17 cellular contexts compared by ENCODE assay signal in the genomic region with DNA sequence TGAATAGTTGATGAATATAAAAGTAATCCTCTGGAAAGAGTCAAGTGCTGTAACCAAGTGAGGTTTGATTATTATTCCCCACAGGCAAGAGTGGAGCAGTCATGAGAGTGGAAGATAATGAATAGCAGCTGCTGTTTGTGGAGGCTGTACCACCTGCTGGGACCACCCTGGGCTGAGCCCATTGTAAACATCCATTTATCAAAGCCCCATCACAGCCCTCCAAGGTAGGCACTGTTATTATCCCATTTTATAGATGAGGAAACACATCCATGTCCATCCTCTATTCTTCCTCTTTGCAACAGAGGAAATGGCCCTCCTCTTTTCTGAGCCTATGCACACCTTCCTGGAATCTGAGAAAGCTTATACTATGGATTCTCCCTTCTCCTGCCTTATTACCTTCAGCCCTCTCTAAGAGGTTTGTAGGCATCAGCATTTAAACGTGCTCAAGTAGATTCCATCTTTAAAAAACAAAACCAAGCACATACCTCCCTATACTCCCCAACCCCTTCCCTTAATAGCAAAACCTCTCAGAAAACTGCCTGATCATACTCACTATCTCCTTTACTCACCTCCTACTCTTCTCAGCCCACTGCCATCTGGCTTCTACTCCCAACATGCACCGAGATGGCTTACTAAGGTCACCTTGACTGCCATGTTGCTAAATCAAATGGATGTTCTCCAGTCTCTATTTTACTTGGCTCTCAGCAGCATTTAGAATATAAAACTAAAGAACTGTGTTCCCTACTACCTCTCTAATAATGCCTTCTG.
"Had no signal": no experiment of that assay in that cellular context is flagged by ENCODE, and none has a peak within 500 bp of the region (broad histone marks: within the 10 kb centered on the region; RNA-seq: fewer than 3 reads in every experiment).

No MANE protein-coding gene starts in this region.

- H3K9me3 ChIP-seq: neutrophil, thyroid gland had no signal

- H3K36me3 ChIP-seq: left ventricle myocardium inferior, neutrophil, thyroid gland had no signal

- DNase-seq: activated CD4-positive, alpha-beta memory T cell treated with anti-CD3 and anti-CD28 coated beads for 36 hours; activated CD4-positive, alpha-beta T cell treated with anti-CD3 and anti-CD28 coated beads for 36 hours; activated effector memory CD4-positive, alpha-beta T cell treated with Interleukin-2 at 50 U/mL for 16 hours; activated naive CD4-positive, alpha-beta T cell treated with anti-CD3 and anti-CD28 coated beads, Interleukin-2, amount 50 U/mL, for 16 hours; activated T-cell treated with anti-CD3 and anti-CD28 coated beads, Interleukin-2, amount 50 U/mL, for 24 hours; dermis blood vessel endothelial cell; effector memory CD8-positive, alpha-beta T cell; foreskin melanocyte; left ventricle myocardium inferior; mesenchymal stem cell; naive thymus-derived CD8-positive, alpha-beta T cell; posterior cingulate gyrus; retina; stimulated activated CD4-positive, alpha-beta T cell treated with anti-CD3 and anti-CD28 coated beads, Interleukin-12 subunit alpha, Interleukin-12 subunit beta, amount 100 ng/mL, for 4 hours; thyroid gland had no signal

- H3K4me3 ChIP-seq: left ventricle myocardium inferior, thyroid gland had no signal

- H3K4me1 ChIP-seq: left ventricle myocardium inferior, thyroid gland had no signal

- ATAC-seq: activated CD4-positive, alpha-beta T cell treated with anti-CD3 and anti-CD28 coated beads for 36 hours; effector memory CD8-positive, alpha-beta T cell; naive thymus-derived CD8-positive, alpha-beta T cell; stimulated activated effector memory CD8-positive, alpha-beta T cell treated with anti-CD3 and anti-CD28 coated beads, Interleukin-12 subunit alpha, Interleukin-12 subunit beta, amount 100 ng/mL, for 72 hours had no signal

- H3K27ac ChIP-seq: left ventricle myocardium inferior, neutrophil, thyroid gland had no signal
